9 cellular contexts compared by ENCODE assay signal in the genomic region with DNA sequence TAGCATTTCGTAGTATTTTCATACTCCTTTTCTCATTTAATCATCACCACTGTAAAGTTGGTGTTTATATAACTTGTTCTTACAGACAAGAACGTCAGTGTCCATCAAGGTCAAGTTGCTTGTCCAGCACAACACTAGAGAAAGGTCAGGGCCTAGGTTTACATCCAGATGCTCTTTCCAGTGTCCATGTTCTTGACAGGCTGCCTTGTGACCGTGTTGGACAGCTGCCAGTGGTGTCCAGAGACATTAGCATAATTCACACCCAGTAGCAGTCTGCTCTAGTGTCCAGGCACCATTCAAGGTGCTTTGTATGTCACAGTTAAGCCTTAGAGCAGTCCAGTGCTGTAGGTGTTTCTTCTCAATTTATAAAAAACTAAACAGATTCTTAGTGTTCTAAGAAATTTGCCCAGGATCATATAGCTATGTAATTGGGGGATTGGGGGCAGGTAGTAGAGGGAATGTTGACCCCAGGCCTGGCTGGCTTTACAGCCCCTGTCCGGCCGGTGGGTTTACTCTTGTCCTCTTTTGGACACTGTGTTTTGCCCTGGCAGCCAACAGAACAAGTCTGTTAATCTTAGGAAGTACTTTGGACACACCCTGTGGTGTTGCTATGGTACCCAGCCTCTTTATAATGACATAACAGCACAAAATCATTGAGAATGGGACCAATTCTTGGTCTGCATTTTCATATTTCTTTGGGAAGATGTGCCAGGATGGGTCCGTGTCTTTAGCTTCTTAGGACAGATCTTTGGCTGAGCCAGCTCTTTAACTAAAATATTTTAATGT. TPM values are rescaled to one million over a fixed set of nuclear protein-coding genes. Genes with fewer than 3 reads are reported as not detected.
DNase-seq lines count a peak whose midpoint lies in the region; ATAC-seq and TF ChIP-seq lines count a peak whose summit lies in the region.
"Had no signal": no experiment of that assay in that cellular context is flagged by ENCODE, and none has a peak within 500 bp of the region (broad histone marks: within the 10 kb centered on the region; RNA-seq: fewer than 3 reads in every experiment).

No MANE protein-coding gene starts in this region.

- TF ChIP-seq CTCF in HCT116 (IDR thresholded peaks at IDR 0.05 in 2 of 3, conservative IDR thresholded peaks at IDR 0.05 in 1 of 3; ENCODE audit: borderline replicate concordance in 1 of 3, insufficient read depth in 1 of 3, low read depth in 2 of 3, low read length in 2 of 3) = no peak

- CTCF ChIA-PET in HCT116 (lab: Charles Lee) = interaction anchor here (0.9 kb wide), 2 partner anchors 16 to 63 kb away, joined by 3 read pairs; no protein-coding TSS in a partner anchor

- H3K4me3 ChIP-seq in HCT116 (replicated peaks in 1 of 2; ENCODE audit: low read depth in 1 of 2, low read length in 2 of 2) (no peak overlapping the region), skeletal muscle tissue (ENCODE audit: low read length in 3 of 3) (no peak overlapping the region)

- peaks cover 99% of the 10 kb centered on the region for H3K79me2 ChIP-seq in HCT116 (ENCODE audit: insufficient read depth, low read length)

- TF ChIP-seq POLR2A in HCT116 (IDR thresholded peaks at IDR 0.05; ENCODE audit: borderline replicate concordance, extremely low read depth, insufficient read depth, insufficient read length) = no peak

- H3K9me2 ChIP-seq in HCT116 (ENCODE audit: insufficient read depth) = no peaks in the 10 kb centered on the region

- RAD21 ChIA-PET in HCT116 (lab: Charles Lee; ENCODE audit: low non-redundant PET in 1 of 2, low total read pairs in 2 of 2, uncharacterized antibody in 2 of 2, unreplicated experiment in 2 of 2) = no interaction called here

- ATAC-seq in HCT116 (no peak), HG03039 (IDR thresholded peaks at IDR 0.05; ENCODE audit: unreplicated experiment) (no peak), HG03175 (IDR thresholded peaks at IDR 0.05; ENCODE audit: unreplicated experiment) (no peak)

- peaks cover 14 to 16% of the 10 kb centered on the region in 2 experiments; a peak in 2 of 4 replicates for H3K36me3 ChIP-seq in HCT116 (ENCODE audit: control insufficient read depth in 1 of 2, insufficient read depth in 2 of 2, low read length in 2 of 2)
- H3K36me3 ChIP-seq in skeletal muscle tissue (ENCODE audit: control insufficient read depth in 3 of 3, insufficient read depth in 3 of 3, low read length in 3 of 3) = peaks cover 0 to 3% (median 2%) of the 10 kb centered on the region in 3 donors

- DNase-seq in HCT116 (ENCODE audit: low read depth, low spot score) = no peak
- peak; percentile 47 for DNase-seq in amniotic epithelial cell (ENCODE audit: low read depth)
- peak; percentile 44 for DNase-seq in islet precursor cell
- DNase-seq in iPS-NIHi11 (ENCODE audit: low spot score) = no peak
- DNase-seq in foreskin melanocyte = no peak
- DNase-seq: activated CD4-positive, alpha-beta T cell treated with anti-CD3 and anti-CD28 coated beads, Interleukin-2, amount 50 U/mL, for 48 hours had no signal

- BruUV-seq in HCT116 (replicated peaks; lab: Mats Ljungman, UMichigan) = no TSS peak

- no peaks in the 10 kb centered on the region for H3K9me3 ChIP-seq in HCT116 (ENCODE audit: control insufficient read depth in 1 of 2, insufficient read depth in 1 of 2, low read depth in 1 of 2, low read length in 2 of 2)
- no peaks in the 10 kb centered on the region for H3K9me3 ChIP-seq in skeletal muscle tissue (ENCODE audit: control insufficient read depth in 3 of 3, low read length in 3 of 3)

- intact Hi-C loops in HCT116 (cut with micrococcal nuclease) = no loop called here

- POLR2A ChIA-PET in HCT116 (lab: Charles Lee) = no interaction called here

- no peaks in the 10 kb centered on the region; the same call in 1 of the 2 replicates for H4K20me1 ChIP-seq in HCT116 (ENCODE audit: insufficient read depth)

- H2AFZ ChIP-seq in HCT116 (ENCODE audit: low read depth, low read length, poor library complexity, severe bottlenecking) = no peak overlapping the region

- TF ChIP-seq RAD21 in HCT116 (IDR thresholded peaks at IDR 0.05; ENCODE audit: low read depth) = no peak

- H3K27ac ChIP-seq in HCT116 (ENCODE audit: low read depth, low read length) = peak overlapping the region; percentile 30; the same call in 1 of the 2 replicates
- peak overlapping the region; percentile 67 for H3K27ac ChIP-seq in skeletal muscle tissue (ENCODE audit: low read depth, low read length)

- no peak overlapping the region for H3K9ac ChIP-seq in HCT116 (ENCODE audit: low read length)
- H3K9ac ChIP-seq in skeletal muscle tissue (ENCODE audit: low read depth in 1 of 3, low read length in 3 of 3) = peak overlapping the region in 1 of 3 donors; percentile 54

- H3K27me3 ChIP-seq in HCT116 (ENCODE audit: insufficient read depth, low read length) = no peaks in the 10 kb centered on the region
- no peaks in the 10 kb centered on the region for H3K27me3 ChIP-seq in skeletal muscle tissue (ENCODE audit: control insufficient read depth in 3 of 3, insufficient read depth in 3 of 3, low read length in 3 of 3)

- peaks cover 15 to 24% of the 10 kb centered on the region in 2 experiments for H3K4me1 ChIP-seq in HCT116 (ENCODE audit: control insufficient read depth in 1 of 2, insufficient read depth in 2 of 2, low read length in 2 of 2)
- H3K4me1 ChIP-seq in skeletal muscle tissue (ENCODE audit: control insufficient read depth in 3 of 3, insufficient read depth in 3 of 3, low read length in 3 of 3) = peaks cover 48 to 79% (median 66%) of the 10 kb centered on the region in 3 donors

- peak overlapping the region; percentile 53 for H3K4me2 ChIP-seq in HCT116 (ENCODE audit: low read length)

TF ChIP-seq in HCT116, 20 proteins besides CTCF, POLR2A, EP300 and RAD21:
- TF ChIP-seq SRF (IDR thresholded peaks at IDR 0.05; ENCODE audit: low read depth) (no peak), JUND (IDR thresholded peaks at IDR 0.05) (no peak), EZH2 (IDR thresholded peaks at IDR 0.05) (no peak), EGR1 (IDR thresholded peaks at IDR 0.05; ENCODE audit: low read depth) (no peak), CEBPB (IDR thresholded peaks at IDR 0.05; ENCODE audit: low read depth) (no peak), SIN3A (IDR thresholded peaks at IDR 0.05; ENCODE audit: low read depth) (no peak), YY1 (IDR thresholded peaks at IDR 0.05; ENCODE audit: extremely low read depth, insufficient replicate concordance, low read depth, low read length) (no peak), SP1 (IDR thresholded peaks at IDR 0.05; ENCODE audit: low read depth) (no peak)
- TF ChIP-seq, protein P1, sequence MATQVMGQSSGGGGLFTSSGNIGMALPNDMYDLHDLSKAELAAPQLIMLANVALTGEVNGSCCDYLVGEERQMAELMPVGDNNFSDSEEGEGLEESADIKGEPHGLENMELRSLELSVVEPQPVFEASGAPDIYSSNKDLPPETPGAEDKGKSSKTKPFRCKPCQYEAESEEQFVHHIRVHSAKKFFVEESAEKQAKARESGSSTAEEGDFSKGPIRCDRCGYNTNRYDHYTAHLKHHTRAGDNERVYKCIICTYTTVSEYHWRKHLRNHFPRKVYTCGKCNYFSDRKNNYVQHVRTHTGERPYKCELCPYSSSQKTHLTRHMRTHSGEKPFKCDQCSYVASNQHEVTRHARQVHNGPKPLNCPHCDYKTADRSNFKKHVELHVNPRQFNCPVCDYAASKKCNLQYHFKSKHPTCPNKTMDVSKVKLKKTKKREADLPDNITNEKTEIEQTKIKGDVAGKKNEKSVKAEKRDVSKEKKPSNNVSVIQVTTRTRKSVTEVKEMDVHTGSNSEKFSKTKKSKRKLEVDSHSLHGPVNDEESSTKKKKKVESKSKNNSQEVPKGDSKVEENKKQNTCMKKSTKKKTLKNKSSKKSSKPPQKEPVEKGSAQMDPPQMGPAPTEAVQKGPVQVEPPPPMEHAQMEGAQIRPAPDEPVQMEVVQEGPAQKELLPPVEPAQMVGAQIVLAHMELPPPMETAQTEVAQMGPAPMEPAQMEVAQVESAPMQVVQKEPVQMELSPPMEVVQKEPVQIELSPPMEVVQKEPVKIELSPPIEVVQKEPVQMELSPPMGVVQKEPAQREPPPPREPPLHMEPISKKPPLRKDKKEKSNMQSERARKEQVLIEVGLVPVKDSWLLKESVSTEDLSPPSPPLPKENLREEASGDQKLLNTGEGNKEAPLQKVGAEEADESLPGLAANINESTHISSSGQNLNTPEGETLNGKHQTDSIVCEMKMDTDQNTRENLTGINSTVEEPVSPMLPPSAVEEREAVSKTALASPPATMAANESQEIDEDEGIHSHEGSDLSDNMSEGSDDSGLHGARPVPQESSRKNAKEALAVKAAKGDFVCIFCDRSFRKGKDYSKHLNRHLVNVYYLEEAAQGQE (IDR thresholded peaks at IDR 0.05; ENCODE audit: low read depth) = no peak
- TF ChIP-seq, protein P2, sequence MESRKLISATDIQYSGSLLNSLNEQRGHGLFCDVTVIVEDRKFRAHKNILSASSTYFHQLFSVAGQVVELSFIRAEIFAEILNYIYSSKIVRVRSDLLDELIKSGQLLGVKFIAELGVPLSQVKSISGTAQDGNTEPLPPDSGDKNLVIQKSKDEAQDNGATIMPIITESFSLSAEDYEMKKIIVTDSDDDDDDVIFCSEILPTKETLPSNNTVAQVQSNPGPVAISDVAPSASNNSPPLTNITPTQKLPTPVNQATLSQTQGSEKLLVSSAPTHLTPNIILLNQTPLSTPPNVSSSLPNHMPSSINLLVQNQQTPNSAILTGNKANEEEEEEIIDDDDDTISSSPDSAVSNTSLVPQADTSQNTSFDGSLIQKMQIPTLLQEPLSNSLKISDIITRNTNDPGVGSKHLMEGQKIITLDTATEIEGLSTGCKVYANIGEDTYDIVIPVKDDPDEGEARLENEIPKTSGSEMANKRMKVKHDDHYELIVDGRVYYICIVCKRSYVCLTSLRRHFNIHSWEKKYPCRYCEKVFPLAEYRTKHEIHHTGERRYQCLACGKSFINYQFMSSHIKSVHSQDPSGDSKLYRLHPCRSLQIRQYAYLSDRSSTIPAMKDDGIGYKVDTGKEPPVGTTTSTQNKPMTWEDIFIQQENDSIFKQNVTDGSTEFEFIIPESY (IDR thresholded peaks at IDR 0.05; ENCODE audit: extremely low read depth, insufficient replicate concordance, low read length) = no peak

RNA-seq across cellular contexts. Expression of a gene that starts 8.0 kb away (rescaled TPM):
- total RNA-seq in HCT116 (2021; ENCODE audit: unreplicated experiment) = 32.8 TPM
- polyA plus RNA-seq in HCT116 (2012) = 18.2 and 19.4 TPM in 2 replicates
- total RNA-seq in skeletal muscle tissue = 7.8 TPM

Comparison
In these comparisons a context has a peak if more than half of its experiments do, and no peak if none do; other contexts are left out.
1. DNase-seq: peak in amniotic epithelial cell (single experiment) and islet precursor cell (single experiment); none in HCT116 (single experiment), iPS-NIHi11 (single experiment) and foreskin melanocyte (single experiment).